Comparison of ENCODE assay signal across 9 cellular contexts in the genomic region with DNA sequence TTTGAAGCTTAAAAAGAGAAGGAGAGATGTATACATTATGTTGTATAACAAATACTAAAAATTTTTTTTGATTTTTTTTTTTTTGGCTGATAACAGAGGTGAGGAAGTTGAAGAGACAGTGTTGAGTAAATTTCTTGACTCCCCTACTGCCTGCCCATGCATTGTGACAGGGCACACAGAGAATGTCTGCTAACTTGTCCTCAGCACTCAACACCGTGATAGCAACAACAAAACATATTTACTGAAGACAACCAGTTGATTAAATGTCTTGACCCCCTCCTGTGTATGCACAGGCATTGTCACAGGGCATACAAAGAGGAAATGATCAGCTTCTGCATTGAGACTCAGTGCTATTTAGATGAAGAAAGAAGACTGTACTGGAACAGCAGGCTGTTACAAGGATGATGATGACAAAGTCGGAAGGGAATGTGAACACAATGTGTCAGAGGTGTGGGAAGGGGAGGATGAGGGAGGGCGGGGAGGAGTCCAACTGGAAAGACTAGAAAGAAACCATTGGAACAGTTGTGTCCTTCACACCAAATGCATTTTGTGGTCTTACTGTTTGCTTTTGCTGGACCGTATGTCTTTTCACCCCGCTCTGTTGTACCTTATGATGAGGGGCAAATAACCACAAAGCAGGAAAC.
A peak's percentile ranks its signal among the peaks of the same experiment; 100 is the strongest.
DNase-seq lines count a peak whose midpoint lies in the region; ATAC-seq and TF ChIP-seq lines count a peak whose summit lies in the region.
"Had no signal": no experiment of that assay in that cellular context is flagged by ENCODE, and none has a peak within 500 bp of the region (broad histone marks: within the 10 kb centered on the region; RNA-seq: fewer than 3 reads in every experiment).

No MANE protein-coding gene starts in this region.

- ATAC-seq in HG02884 (IDR thresholded peaks at IDR 0.05; ENCODE audit: unreplicated experiment) (no peak), GM18498 (IDR thresholded peaks at IDR 0.05; ENCODE audit: unreplicated experiment) (no peak)

- DNase-seq in ACHN (peak; percentile 89), HS-5 (ENCODE audit: low read depth) (peak; percentile 84), astrocyte of the cerebellum (ENCODE audit: low read depth) (peak; percentile 95), iPS-NIHi11 (ENCODE audit: low spot score) (peak; percentile 39), NCI-H774 (lab: John Stamatoyannopoulos, UW) (no peak), NCI-H2196 (lab: John Stamatoyannopoulos, UW; ENCODE audit: unreplicated experiment) (no peak)
- DNase-seq: aorta had no signal

- no peak for TF ChIP-seq CTCF in astrocyte of the cerebellum (IDR thresholded peaks at IDR 0.05; ENCODE audit: low read depth, low read length, missing control alignments)

- in situ Hi-C loops in ACHN (cut with HindIII; ENCODE audit: low pct_ligation_motif_present, low pct_unique_long_range_greater_than_20kb, low sequenced_read_pairs), result no loop called here
- in situ Hi-C loops in astrocyte of the cerebellum (cut with HindIII; ENCODE audit: low sequenced_read_pairs), result no loop called here

- no peak overlapping the region for H3K4me3 ChIP-seq in astrocyte of the cerebellum (ENCODE audit: low read depth, low read length)

Comparison
In these comparisons a context has a peak if more than half of its experiments do, and no peak if none do; other contexts are left out.
1. DNase-seq: peak in ACHN (single experiment), HS-5 (single experiment), astrocyte of the cerebellum (single experiment) and iPS-NIHi11 (single experiment); none in NCI-H774 (single experiment) and NCI-H2196 (single experiment).